Comparison of ENCODE assay signal across 8 cellular contexts in the genomic region with DNA sequence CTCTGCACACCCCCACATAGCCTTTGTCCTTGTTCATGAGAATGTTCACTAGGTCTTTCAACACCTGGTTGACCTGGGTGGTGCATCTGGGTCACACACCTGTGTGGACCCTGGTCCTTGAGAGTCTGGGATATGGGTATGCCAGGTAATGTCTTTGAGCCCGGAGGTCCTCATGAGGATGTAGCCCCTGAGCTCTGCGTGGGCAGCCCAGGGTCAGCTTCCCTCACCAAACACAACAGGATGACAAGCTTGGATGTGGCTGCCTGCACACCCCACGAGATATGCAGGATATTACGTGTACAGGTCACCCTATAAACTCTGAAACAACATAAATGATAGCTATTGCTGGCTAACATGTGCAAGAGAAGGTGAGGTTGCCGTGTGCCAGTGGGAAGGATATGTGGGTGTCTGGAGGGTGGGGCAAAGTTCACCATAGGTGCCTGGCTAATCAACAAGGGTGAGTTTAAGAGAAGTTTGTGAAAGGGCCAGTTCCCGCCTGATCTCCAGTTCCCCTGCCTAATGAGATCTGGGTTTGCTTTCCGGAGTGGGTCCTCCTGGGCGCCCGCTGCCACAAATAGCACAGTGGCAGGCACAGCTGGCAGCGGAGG. TPM values are rescaled to one million over a fixed set of nuclear protein-coding genes. Genes with fewer than 3 reads are reported as not detected.
A peak's percentile ranks its signal among the peaks of the same experiment; 100 is the strongest.
DNase-seq lines count a peak whose midpoint lies in the region; ATAC-seq and TF ChIP-seq lines count a peak whose summit lies in the region.

No MANE protein-coding gene starts in this region.

- H3K27me3 ChIP-seq in DOHH2 (ENCODE audit: control insufficient read depth, low read length), result peaks cover 54% of the 10 kb centered on the region
- H3K27me3 ChIP-seq in SU-DHL-6 (ENCODE audit: low read length), result no peaks in the 10 kb centered on the region

- H3K9me3 ChIP-seq in DOHH2 (ENCODE audit: control insufficient read depth, insufficient read depth, low read length), result no peaks in the 10 kb centered on the region
- no peaks in the 10 kb centered on the region for H3K9me3 ChIP-seq in SU-DHL-6 (ENCODE audit: insufficient read depth, low read length)

- no peak for TF ChIP-seq CTCF in DOHH2 (IDR thresholded peaks at IDR 0.05; ENCODE audit: low read depth, low read length, poor library complexity, severe bottlenecking)
- TF ChIP-seq CTCF in SU-DHL-6 (IDR thresholded peaks at IDR 0.05; ENCODE audit: insufficient read depth, low read length, poor library complexity, severe bottlenecking), result no peak
- TF ChIP-seq CTCF in fibroblast of pulmonary artery (IDR thresholded peaks at IDR 0.05; ENCODE audit: low read length, missing control alignments), result no peak

- peaks cover 10% of the 10 kb centered on the region for H3F3A ChIP-seq in DOHH2 (ENCODE audit: control insufficient read depth, insufficient read depth)
- H3F3A ChIP-seq in SU-DHL-6 (ENCODE audit: insufficient read depth), result peaks cover 6% of the 10 kb centered on the region; the same call in 1 of the 2 replicates

- H4K20me1 ChIP-seq in DOHH2 (ENCODE audit: control insufficient read depth, insufficient read depth, low read depth, low read length) (peaks cover 4% of the 10 kb centered on the region; the same call in 1 of the 2 replicates), SU-DHL-6 (ENCODE audit: low read depth, low read length) (no peaks in the 10 kb centered on the region)

- H3K27ac ChIP-seq in DOHH2 (ENCODE audit: low read depth, low read length), result no peak overlapping the region
- H3K27ac ChIP-seq in SU-DHL-6 (ENCODE audit: low read depth, low read length), result no peak overlapping the region

- peak overlapping the region; percentile 55 for H2AFZ ChIP-seq in SU-DHL-6 (ENCODE audit: low read depth, low read length, severe bottlenecking)

- H3K4me2 ChIP-seq in DOHH2 (ENCODE audit: low read length) (peak overlapping the region; percentile 98), SU-DHL-6 (ENCODE audit: low read depth, low read length, poor library complexity, severe bottlenecking) (peak overlapping the region; percentile 61)

- H3K9me2 ChIP-seq in DOHH2 (replicated peaks; ENCODE audit: control insufficient read depth, low read length) (no peaks in the 10 kb centered on the region), SU-DHL-6 (replicated peaks; ENCODE audit: insufficient read depth, low read length) (no peaks in the 10 kb centered on the region)

- H3K4me3 ChIP-seq in DOHH2 (ENCODE audit: low read length), result peak overlapping the region; percentile 84
- H3K4me3 ChIP-seq in SU-DHL-6 (ENCODE audit: insufficient read depth, low read length, poor library complexity, severe bottlenecking), result peak overlapping the region; percentile 64
- H3K4me3 ChIP-seq in fibroblast of pulmonary artery (replicated peaks; ENCODE audit: low read depth, low read length), result peak overlapping the region; percentile 56

- peaks cover 21% of the 10 kb centered on the region for H3K4me1 ChIP-seq in DOHH2 (ENCODE audit: control insufficient read depth, low read length)

- H3K36me3 ChIP-seq in DOHH2 (ENCODE audit: control insufficient read depth, low read length), result peaks cover 2% of the 10 kb centered on the region; the same call in 1 of the 2 replicates
- no peaks in the 10 kb centered on the region for H3K36me3 ChIP-seq in SU-DHL-6 (ENCODE audit: low read length)

- DNase-seq in fibroblast of pulmonary artery (ENCODE audit: low read depth) (no peak), posterior vena cava (ENCODE audit: low spot score) (peak; percentile 49), LoVo (ENCODE audit: low spot score) (no peak), SKM-1 treated with dmso at 0.1 percent for 144 hours (lab: John Stamatoyannopoulos, UW; ENCODE audit: unreplicated experiment) (no peak), NK-92 (lab: John Stamatoyannopoulos, UW; ENCODE audit: unreplicated experiment) (no peak)

- H3K79me2 ChIP-seq in DOHH2 (ENCODE audit: control insufficient read depth, low read length) (peaks cover 3% of the 10 kb centered on the region; the same call in 1 of the 2 replicates), SU-DHL-6 (ENCODE audit: insufficient read depth, low read length) (no peaks in the 10 kb centered on the region)

- intact Hi-C loops in posterior vena cava (cut with DNase I), result no loop called here

- no peak for ATAC-seq in HG03139 (IDR thresholded peaks at IDR 0.05; ENCODE audit: unreplicated experiment)

- H3K9ac ChIP-seq in SU-DHL-6 (ENCODE audit: low read length), result peak overlapping the region; percentile 53; the same call in 1 of the 2 replicates

RNA-seq across cellular contexts. Expression of gene PPARA, which starts 1.3 kb away (rescaled TPM):
- total RNA-seq in posterior vena cava, result 10 to 100 TPM; 22.8 to 27.7 TPM
